ENCODE assay signal across 8 cellular contexts in the genomic region with DNA sequence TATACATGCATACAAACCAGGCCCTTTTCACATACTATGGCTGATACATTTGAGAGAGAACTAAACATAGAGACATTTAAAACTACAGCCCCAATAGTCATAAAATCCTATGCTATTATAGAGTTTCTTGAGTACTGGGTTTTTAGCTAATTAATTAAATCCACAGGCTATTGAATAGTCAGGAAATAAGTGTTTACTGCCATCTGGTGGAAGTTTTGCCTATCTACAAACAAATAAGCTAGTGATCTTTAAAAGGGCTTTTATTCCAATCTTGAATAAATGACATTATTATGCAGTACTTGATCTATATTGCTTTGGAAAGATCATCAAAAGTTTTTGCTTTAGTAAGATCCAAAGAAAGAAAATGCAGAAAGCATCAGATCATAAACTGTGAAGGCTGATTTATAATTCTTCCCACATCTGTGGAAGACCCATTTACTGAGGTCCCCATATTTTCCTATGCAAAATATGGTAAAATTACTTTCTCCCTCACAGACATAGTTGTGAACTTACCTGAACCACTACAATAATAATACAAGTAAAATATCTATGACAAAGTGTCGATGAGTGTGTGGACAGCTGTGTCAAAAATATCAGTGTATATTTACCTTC.
DNase-seq lines count a peak whose midpoint lies in the region; ATAC-seq, FAIRE-seq and TF ChIP-seq lines count a peak whose summit lies in the region.

No MANE protein-coding gene starts in this region.

- H4K5ac ChIP-seq in H9 (ENCODE audit: insufficient read length, low read depth, low read length) = no peak overlapping the region

- H3K9me3 ChIP-seq in H9 (ENCODE audit: control insufficient read depth, low read depth, low read length) = no peaks in the 10 kb centered on the region
- no peaks in the 10 kb centered on the region for H3K9me3 ChIP-seq in OCI-LY7 (ENCODE audit: low read length)
- no peaks in the 10 kb centered on the region for H3K9me3 ChIP-seq in parathyroid adenoma (ENCODE audit: control insufficient read depth, low read length)

- no peak overlapping the region for H3K27ac ChIP-seq in H9 (ENCODE audit: insufficient read length, low read depth, low read length)
- H3K27ac ChIP-seq in OCI-LY7 (ENCODE audit: low read depth, low read length, poor library complexity, severe bottlenecking) = no peak overlapping the region
- no peak overlapping the region for H3K27ac ChIP-seq in parathyroid adenoma

- no peaks in the 10 kb centered on the region for H3K9me2 ChIP-seq in OCI-LY7 (ENCODE audit: insufficient read depth, low read length)

- no peak overlapping the region; a peak in 1 of 7 replicates for H3K27ac Mint-ChIP-seq in H9

- no peak overlapping the region for H2BK120ac ChIP-seq in H9 (ENCODE audit: low read depth, low read length, poor library complexity, severe bottlenecking)

- H4K8ac ChIP-seq in H9 (replicated peaks; ENCODE audit: insufficient read length, low read depth, low read length) = no peak overlapping the region

- H3T11ph ChIP-seq in H9 (ENCODE audit: low read length) = no peak overlapping the region

- H2AK5ac ChIP-seq in H9 (ENCODE audit: insufficient read length, low read length) = no peak overlapping the region

- peak; percentile 93 for FAIRE-seq in endometrium (lab: Jason Lieb, UNC)
- no peak for FAIRE-seq in GM12892 (lab: Jason Lieb, UNC)

- H3K27me3 ChIP-seq in H9 (ENCODE audit: insufficient read depth, low read length) = no peaks in the 10 kb centered on the region
- H3K27me3 ChIP-seq in parathyroid adenoma (ENCODE audit: control insufficient read depth, insufficient read depth, low read length) = no peaks in the 10 kb centered on the region

- no peaks in the 10 kb centered on the region for H3K27me3 Mint-ChIP-seq in H9 (ENCODE audit: low read depth)

- no peak overlapping the region for H2BK12ac ChIP-seq in H9 (ENCODE audit: insufficient read length, low read depth, low read length)

- WGBS in H9 (ENCODE audit: extremely low coverage, insufficient read length, low lambda C conversion rate) = no CpG with 5 or more reads among the region's 1 CpG

- peak; percentile 38 for DNase-seq in CD1c-positive myeloid dendritic cell (ENCODE audit: extremely low spot score)
- no peak for DNase-seq in H9
- peak; percentile 54 for DNase-seq in OCI-LY7 (ENCODE audit: low spot score)
- DNase-seq in GM12892 (ENCODE audit: insufficient read length) = no peak
- no peak for DNase-seq in HuH-7 (ENCODE audit: low spot score)

- H3K79me2 ChIP-seq in H9 (ENCODE audit: insufficient read depth, low read length) (no peaks in the 10 kb centered on the region), OCI-LY7 (ENCODE audit: insufficient read depth, low read depth, low read length) (no peaks in the 10 kb centered on the region), parathyroid adenoma (no peaks in the 10 kb centered on the region)

- POLR2A ChIA-PET in OCI-LY7 (lab: Charles Lee) = interaction anchor here (0.7 to 0.9 kb wide), 2 partner anchors 93 to 167 kb away, joined by 3 read pairs; no protein-coding TSS in a partner anchor

- no peak overlapping the region for H3K4ac ChIP-seq in H9 (ENCODE audit: low read depth, low read length)

- H3K4me2 ChIP-seq in H9 (ENCODE audit: insufficient read depth, insufficient read length, low read length) (no peak overlapping the region), OCI-LY7 (ENCODE audit: low read length) (no peak overlapping the region), parathyroid adenoma (ENCODE audit: low read length) (no peak overlapping the region)

- H3K14ac ChIP-seq in H9 (ENCODE audit: insufficient read depth, low read length) = no peak overlapping the region

- no peak for ATAC-seq in HG02840 (IDR thresholded peaks at IDR 0.05; ENCODE audit: low FRiP score, unreplicated experiment)

- no peaks in the 10 kb centered on the region; a peak in 1 of 5 replicates for H3K9me3 Mint-ChIP-seq in H9

- no peak overlapping the region for H2BK5ac ChIP-seq in H9 (ENCODE audit: insufficient read length, low read length)

- H3K9ac ChIP-seq in H9 (ENCODE audit: extremely low read depth, insufficient read length, low read length) (no peak overlapping the region), parathyroid adenoma (no peak overlapping the region)

- TF ChIP-seq CTCF in H9 (conservative IDR thresholded peaks at IDR 0.05) (peak; percentile 84), OCI-LY7 (conservative IDR thresholded peaks at IDR 0.05; ENCODE audit: low read length) (peak; percentile 87), parathyroid adenoma (IDR thresholded peaks at IDR 0.05) (peak; percentile 52)

- no peak for TF ChIP-seq POLR2A in GM12892 (IDR thresholded peaks at IDR 0.05; ENCODE audit: low read depth, low read length)

- no peaks in the 10 kb centered on the region for H3K36me3 ChIP-seq in OCI-LY7 (ENCODE audit: insufficient read depth, low read length)
- no peaks in the 10 kb centered on the region for H3K36me3 ChIP-seq in parathyroid adenoma (ENCODE audit: control insufficient read depth, insufficient read depth, low read length)

- H3K4me3 ChIP-seq in OCI-LY7 (ENCODE audit: low read depth, low read length, poor library complexity, severe bottlenecking) (no peak overlapping the region), parathyroid adenoma (ENCODE audit: low read depth, low read length) (no peak overlapping the region)

- H2BK15ac ChIP-seq in H9 (ENCODE audit: low read depth, low read length) = no peak overlapping the region

- H3K23me2 ChIP-seq in H9 (ENCODE audit: insufficient read length, low read depth, low read length, poor library complexity, severe bottlenecking) = no peaks in the 10 kb centered on the region

- intact Hi-C loops in OCI-LY7 (cut with micrococcal nuclease; ENCODE audit: unreplicated experiment) = loop anchor here (5.0 to 10.0 kb wide), 2 partner anchors 269 to 313 kb away; partner anchors contain the start of gene TM7SF3

- H3K4me1 ChIP-seq in H9 (ENCODE audit: insufficient read depth, low read length) (peaks cover 4% of the 10 kb centered on the region; the same call in 1 of the 2 replicates), OCI-LY7 (ENCODE audit: insufficient read depth, low read length, poor library complexity, severe bottlenecking) (peaks cover 12% of the 10 kb centered on the region), parathyroid adenoma (no peaks in the 10 kb centered on the region)

- H4K20me1 ChIP-seq in H9 (ENCODE audit: control insufficient read depth, insufficient read depth, insufficient read length) (no peaks in the 10 kb centered on the region), OCI-LY7 (ENCODE audit: insufficient read depth, low read length) (no peaks in the 10 kb centered on the region)

- no peak overlapping the region for H2BK20ac ChIP-seq in H9 (ENCODE audit: low read depth, low read length, poor library complexity, severe bottlenecking)

- no peak overlapping the region for H3K23ac ChIP-seq in H9 (ENCODE audit: insufficient read length, low read depth, low read length)

- no peaks in the 10 kb centered on the region for H3K79me1 ChIP-seq in H9 (ENCODE audit: insufficient read depth, low read depth, low read length, poor library complexity, severe bottlenecking)

- BruUV-seq in OCI-LY7 (replicated peaks; lab: Mats Ljungman, UMichigan) = no TSS peak

- H3K36me3 Mint-ChIP-seq in H9 (ENCODE audit: insufficient read depth in 1 of 3, low read depth in 3 of 3) = peaks cover 11 to 16% (median 12%) of the 10 kb centered on the region in 3 experiments; a peak in 6 of 7 replicates

- no peak overlapping the region for H3K56ac ChIP-seq in H9 (ENCODE audit: insufficient read length, low read depth, low read length)

- CTCF ChIA-PET in OCI-LY7 (lab: Charles Lee; ENCODE audit: unreplicated experiment) = interaction anchor here (1.2 kb wide), 1 partner anchor 12 kb away, joined by 3 read pairs; no protein-coding TSS in a partner anchor

- no peak overlapping the region for H4K91ac ChIP-seq in H9 (ENCODE audit: insufficient read length, low read depth, low read length)

- H2AFZ ChIP-seq in H9 (ENCODE audit: low read length) = no peak overlapping the region
- H2AFZ ChIP-seq in OCI-LY7 (ENCODE audit: low read length) = no peak overlapping the region
- no peak overlapping the region for H2AFZ ChIP-seq in parathyroid adenoma

- no peak overlapping the region for H3K18ac ChIP-seq in H9 (ENCODE audit: insufficient read length, low read depth, low read length)

- H3K4me3 Mint-ChIP-seq in H9 = no peak overlapping the region

- H3K4me1 Mint-ChIP-seq in H9 = peaks cover 3 to 4% of the 10 kb centered on the region in 2 experiments

Comparison
In these comparisons a context has a peak if more than half of its experiments do, and no peak if none do; other contexts are left out.
1. DNase-seq: peak in CD1c-positive myeloid dendritic cell (single experiment) and OCI-LY7 (single experiment); none in H9 (single experiment), GM12892 (single experiment) and HuH-7 (single experiment).
2. Peak in every context shown above with its lines, with median percentiles within 50 percentile points of each other: CTCF ChIP-seq.